In genomic region chr10:103667390-103667789, GRCh38 we compare ENCODE assay signal across 13 cellular contexts.
DNase-seq lines count a peak whose midpoint lies in the region; ATAC-seq and TF ChIP-seq lines count a peak whose summit lies in the region.
"Had no signal": no experiment of that assay in that cellular context is flagged by ENCODE, and none has a peak within 500 bp of the region (broad histone marks: within the 10 kb centered on the region; RNA-seq: fewer than 3 reads in every experiment).

No MANE protein-coding gene starts in this region.

- H4K20me1 ChIP-seq in BLaER1 treated with 17β-estradiol and CSF1 and Interleukin-3, amounts not matched to agents 10 nM and 100 nM, result peaks cover 14 to 86% (median 51%) of the 10 kb centered on the region in 11 experiments; a peak in 19 of 22 replicates

- intact Hi-C loops in ovary (cut with DNase I), result loop anchor here in 2 of 4 donors (5.0 to 10.0 kb wide), 2 partner anchors 53 to 55 kb away; no protein-coding TSS in a partner anchor

- H3K4me1 ChIP-seq in BLaER1 treated with 17β-estradiol and CSF1 and Interleukin-3, amounts not matched to agents 10 nM and 100 nM, result peaks cover 99 to 100% (median 100%) of the 10 kb centered on the region in 10 experiments
- H3K4me1 ChIP-seq in NT2/D1 (ENCODE audit: insufficient read depth, insufficient read length) (peaks cover 22% of the 10 kb centered on the region), gastroesophageal sphincter (peaks cover 2 to 81% (median 15%) of the 10 kb centered on the region in 3 donors), ovary (ENCODE audit: insufficient read depth) (peaks cover 22% of the 10 kb centered on the region)

- no peak overlapping the region for H3K4me3 Mint-ChIP-seq in activated naive CD4-positive, alpha-beta T cell treated with anti-CD3 and anti-CD28 coated beads, Interleukin-2, amount 10 ng/mL, durations not matched to agents 7 days and 5 days

- peaks cover 11% of the 10 kb centered on the region for H3K36me3 Mint-ChIP-seq in activated naive CD4-positive, alpha-beta T cell treated with anti-CD3 and anti-CD28 coated beads, Interleukin-2, amount 10 ng/mL, durations not matched to agents 7 days and 5 days

- TF ChIP-seq POLR2A in gastroesophageal sphincter (IDR thresholded peaks at IDR 0.05), result no peak
- no peak for TF ChIP-seq POLR2A in ovary (IDR thresholded peaks at IDR 0.05)

- TF ChIP-seq EP300 in gastroesophageal sphincter (IDR thresholded peaks at IDR 0.05) (no peak), ovary (IDR thresholded peaks at IDR 0.05) (no peak)

- no peaks in the 10 kb centered on the region for H3K27me3 ChIP-seq in BLaER1 treated with 17β-estradiol and CSF1 and Interleukin-3, amounts not matched to agents 10 nM and 100 nM
- H3K27me3 ChIP-seq in NT2/D1 (ENCODE audit: insufficient read depth, insufficient read length) (no peaks in the 10 kb centered on the region), gastroesophageal sphincter (no peaks in the 10 kb centered on the region), ovary (no peaks in the 10 kb centered on the region)

- H3K9ac ChIP-seq in BLaER1 treated with 17β-estradiol and CSF1 and Interleukin-3, amounts not matched to agents 10 nM and 100 nM, result peak overlapping the region; percentile 29 to 76 (median 64); a peak in 20 of 22 replicates
- peak overlapping the region; percentile 38 for H3K9ac ChIP-seq in NT2/D1 (ENCODE audit: insufficient read length, low read depth)

- 62% methylated on average over 4 of the region's 8 CpGs; no CpG with 5 or more reads in 1 of the 2 donors for WGBS in gastroesophageal sphincter (ENCODE audit: low coverage in 1 of 2), 2 donors
- 21 to 41% (median 39%) methylated on average over 8 of the region's 8 CpGs for WGBS in ovary, 3 donors

- H3K27me3 Mint-ChIP-seq in activated naive CD4-positive, alpha-beta T cell treated with anti-CD3 and anti-CD28 coated beads, Interleukin-2, amount 10 ng/mL, durations not matched to agents 7 days and 5 days, result no peaks in the 10 kb centered on the region

- peaks cover 0 to 16% (median 9%) of the 10 kb centered on the region in 11 experiments; a peak in 10 of 22 replicates for H3K36me3 ChIP-seq in BLaER1 treated with 17β-estradiol and CSF1 and Interleukin-3, amounts not matched to agents 10 nM and 100 nM
- H3K36me3 ChIP-seq in NT2/D1 (ENCODE audit: insufficient read depth, insufficient read length, low read length) (peaks cover 3% of the 10 kb centered on the region), gastroesophageal sphincter (no peaks in the 10 kb centered on the region), ovary (no peaks in the 10 kb centered on the region)

- no peak for TF ChIP-seq CTCF in gastroesophageal sphincter (IDR thresholded peaks at IDR 0.05)
- TF ChIP-seq CTCF in ovary (IDR thresholded peaks at IDR 0.05), result no peak

- CTCF ChIA-PET in activated naive CD4-positive, alpha-beta T cell treated with anti-CD3 and anti-CD28 coated beads, Interleukin-2, amount 10 ng/mL, durations not matched to agents 7 days and 5 days (lab: Charles Lee), result interaction anchor here (1.0 to 1.9 kb wide), 4 partner anchors 11 to 62 kb away, joined by 3 to 18 read pairs (median 4); no protein-coding TSS in a partner anchor

- H3K27ac ChIP-seq in BLaER1 treated with 17β-estradiol and CSF1 and Interleukin-3, amounts not matched to agents 10 nM and 100 nM, result peak overlapping the region; percentile 15 to 78 (median 66); a peak in 21 of 22 replicates
- peak overlapping the region in 3 of 4 donors; percentile 57 to 70 (median 66) for H3K27ac ChIP-seq in gastroesophageal sphincter
- peak overlapping the region; percentile 41 to 53 for H3K27ac ChIP-seq in ovary

- H3K4me1 Mint-ChIP-seq in activated naive CD4-positive, alpha-beta T cell treated with anti-CD3 and anti-CD28 coated beads, Interleukin-2, amount 10 ng/mL, durations not matched to agents 7 days and 5 days, result peaks cover 14% of the 10 kb centered on the region

- H3K4me3 ChIP-seq in BLaER1 treated with 17β-estradiol and CSF1 and Interleukin-3, amounts not matched to agents 10 nM and 100 nM, result peak overlapping the region; percentile 3 to 65 (median 48); a peak in 15 of 20 replicates
- no peak overlapping the region for H3K4me3 ChIP-seq in NT2/D1 (ENCODE audit: insufficient read length, low read depth)
- no peak overlapping the region for H3K4me3 ChIP-seq in gastroesophageal sphincter
- H3K4me3 ChIP-seq in ovary, result no peak overlapping the region

- no peaks in the 10 kb centered on the region for H3K9me3 ChIP-seq in BLaER1 treated with 17β-estradiol and CSF1 and Interleukin-3, amounts not matched to agents 10 nM and 100 nM (replicated peaks in 1 of 11)
- H3K9me3 ChIP-seq in NT2/D1 (ENCODE audit: insufficient read depth, low read length) (no peaks in the 10 kb centered on the region), gastroesophageal sphincter (no peaks in the 10 kb centered on the region), ovary (no peaks in the 10 kb centered on the region)

- no peak overlapping the region for H3K27ac Mint-ChIP-seq in activated naive CD4-positive, alpha-beta T cell treated with anti-CD3 and anti-CD28 coated beads, Interleukin-2, amount 10 ng/mL, durations not matched to agents 7 days and 5 days

- ATAC-seq in gastroesophageal sphincter (no peak), GM18498 (IDR thresholded peaks at IDR 0.05; ENCODE audit: unreplicated experiment) (no peak)
- ATAC-seq in activated CD4-positive, CD25-positive, alpha-beta regulatory T cell treated with anti-CD3 and anti-CD28 coated beads, Interleukin-2, amount 50 U/mL, for 24 hours, result no peak

- peak overlapping the region; percentile 88 to 98 (median 96) for H3K4me2 ChIP-seq in BLaER1 treated with 17β-estradiol and CSF1 and Interleukin-3, amounts not matched to agents 10 nM and 100 nM

- no peaks in the 10 kb centered on the region for H3K9me3 Mint-ChIP-seq in activated naive CD4-positive, alpha-beta T cell treated with anti-CD3 and anti-CD28 coated beads, Interleukin-2, amount 10 ng/mL, durations not matched to agents 7 days and 5 days

- no peak for DNase-seq in NT2/D1 (ENCODE audit: low read depth, low spot score)
- DNase-seq in ovary, result peak; percentile 66 to 74 (median 70)
- DNase-seq in MV-4-11 (lab: John Stamatoyannopoulos, UW), result no peak
- no peak for DNase-seq in activated naive CD4-positive, alpha-beta T cell treated with anti-CD3 and anti-CD28 coated beads, Interleukin-2, amount 10 ng/mL, durations not matched to agents 7 days and 5 days
- DNase-seq: activated CD4-positive, alpha-beta T cell treated with anti-CD3 and anti-CD28 coated beads for 48 hours; activated naive CD4-positive, alpha-beta T cell treated with Interleukin-2 at 50 U/mL for 16 hours; HCEC 1CT; NCI-H526 treated with DMSO at 0.1 percent for 48 hours; stimulated activated CD4-positive, alpha-beta T cell treated with anti-CD3 and anti-CD28 coated beads, Interleukin-15, amount 100 ng/mL, for 24 hours had no signal

Comparison
In these comparisons a context has a peak if more than half of its experiments do, and no peak if none do; other contexts are left out.
1. H3K4me3 ChIP-seq: peak in BLaER1 treated with 17β-estradiol and CSF1 and Interleukin-3, amounts not matched to agents 10 nM and 100 nM (10 of 10); none in NT2/D1 (single experiment), gastroesophageal sphincter (0 of 2) and ovary (single experiment).
2. DNase-seq: peak in ovary (5 of 5); none in NT2/D1 (single experiment), MV-4-11 (single experiment) and activated naive CD4-positive, alpha-beta T cell treated with anti-CD3 and anti-CD28 coated beads, Interleukin-2, amount 10 ng/mL, durations not matched to agents 7 days and 5 days (single experiment).
3. Peak in every context shown above with its lines, with median percentiles within 50 percentile points of each other: H3K27ac ChIP-seq.